In the genomic region with DNA sequence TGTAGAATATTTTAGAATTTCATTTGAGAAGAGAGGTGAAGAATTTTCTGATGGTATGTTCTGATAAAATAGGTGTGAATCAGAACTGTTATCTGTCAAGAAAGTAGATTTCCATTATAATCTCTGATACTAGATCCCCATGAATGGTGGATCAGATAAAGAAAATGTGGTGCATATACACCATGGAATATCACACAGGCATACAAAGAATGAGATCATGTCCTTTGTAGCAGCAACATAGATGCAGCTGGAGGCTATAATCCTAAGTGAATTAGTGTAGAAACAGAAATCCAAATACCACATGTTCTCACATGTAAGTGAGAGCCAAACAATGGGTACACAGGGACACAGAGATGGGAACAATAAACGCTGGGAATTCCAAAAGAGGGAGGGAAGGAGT, we compare ENCODE assay signal across 25 cellular contexts.
DNase-seq lines count a peak whose midpoint lies in the region; ATAC-seq, FAIRE-seq and TF ChIP-seq lines count a peak whose summit lies in the region.
"Had no signal": no experiment of that assay in that cellular context is flagged by ENCODE, and none has a peak within 500 bp of the region (broad histone marks: within the 10 kb centered on the region; RNA-seq: fewer than 3 reads in every experiment).

No MANE protein-coding gene starts in this region.

- H3K9me2 ChIP-seq in SK-N-SH, result no peaks in the 10 kb centered on the region

- H3K4me3 ChIP-seq in SK-N-SH (ENCODE audit: low read depth in 2 of 2, low read length in 1 of 2), result no peak overlapping the region
- no peak overlapping the region for H3K4me3 ChIP-seq in bronchial epithelial cell (ENCODE audit: low read depth, low read length)
- H3K4me3 ChIP-seq in neural progenitor cell, result no peak overlapping the region
- H3K4me3 ChIP-seq in CD8-positive, alpha-beta memory T cell (ENCODE audit: low read length), result no peak overlapping the region
- H3K4me3 ChIP-seq: A549; BLaER1 treated with 17β-estradiol and CSF1 and Interleukin-3, amounts not matched to agents 10 nM and 100 nM; GM23248 had no signal

- ATAC-seq in SK-N-SH treated with all-trans-retinoic acid at 6 μM for 48 hours, result no peak
- ATAC-seq: A549, HCT116 had no signal

- H3K27ac Mint-ChIP-seq in neural progenitor cell, result peak overlapping the region; percentile 34
- peak overlapping the region in 1 of 8 donors; percentile 32 for H3K27ac Mint-ChIP-seq in CD8-positive, alpha-beta memory T cell
- H3K27ac Mint-ChIP-seq: CD14-positive monocyte; CD4-positive, alpha-beta T cell; H9 had no signal

- no peak for FAIRE-seq in bronchial epithelial cell (lab: Jason Lieb, UNC)
- FAIRE-seq: GM12892 had no signal

- H3K4me3 Mint-ChIP-seq in neural progenitor cell, result no peak overlapping the region
- H3K4me3 Mint-ChIP-seq in CD8-positive, alpha-beta memory T cell, result no peak overlapping the region
- H3K4me3 Mint-ChIP-seq: CD14-positive monocyte; CD4-positive, alpha-beta T cell; H9 had no signal

- POLR2A ChIA-PET in SK-N-SH (lab: Yijun Ruan, JAX), result no interaction called here
- POLR2A ChIA-PET in CD8-positive, alpha-beta memory T cell (lab: Charles Lee), result no interaction called here

- no peaks in the 10 kb centered on the region for H3K27me3 ChIP-seq in SK-N-SH (ENCODE audit: insufficient read depth)
- no peaks in the 10 kb centered on the region for H3K27me3 ChIP-seq in bronchial epithelial cell (ENCODE audit: control insufficient read depth, insufficient read depth, low read length)
- no peaks in the 10 kb centered on the region for H3K27me3 ChIP-seq in neural progenitor cell
- no peaks in the 10 kb centered on the region for H3K27me3 ChIP-seq in CD8-positive, alpha-beta memory T cell (ENCODE audit: insufficient read depth, low read length, poor library complexity, severe bottlenecking)
- H3K27me3 ChIP-seq: BE2C; BLaER1 treated with 17β-estradiol and CSF1 and Interleukin-3, amounts not matched to agents 10 nM and 100 nM had no signal

- H3K79me2 ChIP-seq in SK-N-SH (ENCODE audit: insufficient read depth), result no peaks in the 10 kb centered on the region
- no peaks in the 10 kb centered on the region for H3K79me2 ChIP-seq in neural progenitor cell (ENCODE audit: low read depth)

- no peak for DNase-seq in SK-N-SH
- DNase-seq in NCI-H460 (ENCODE audit: extremely low read depth, low read depth), result peak; percentile 12
- DNase-seq in bronchial epithelial cell (ENCODE audit: low read depth), result peak; percentile 13
- no peak for DNase-seq in neural progenitor cell (ENCODE audit: low spot score)
- no peak for DNase-seq in posterior vena cava (ENCODE audit: low spot score)
- no peak for DNase-seq in activated naive CD4-positive, alpha-beta T cell treated with anti-CD3 and anti-CD28 coated beads, Interleukin-2, amount 50 U/mL, for 16 hours
- DNase-seq in CD8-positive, alpha-beta memory T cell, result no peak
- DNase-seq: 8988T; ACHN; AML-193; BE2C; Calu3; CD4-positive, alpha-beta T cell; COR-L47; DMS53; DMS79 treated with DMSO at 0.1 percent for 48 hours; GF-D8; GM23248; H9 had no signal

- no peaks in the 10 kb centered on the region for H4K20me1 ChIP-seq in SK-N-SH (ENCODE audit: insufficient read depth)
- H4K20me1 ChIP-seq in neural progenitor cell (ENCODE audit: low read depth), result no peaks in the 10 kb centered on the region
- H4K20me1 ChIP-seq: BLaER1 treated with 17β-estradiol and CSF1 and Interleukin-3, amounts not matched to agents 10 nM and 100 nM had no signal

- H3K27me3 Mint-ChIP-seq in neural progenitor cell (ENCODE audit: insufficient read depth, low read depth), result no peaks in the 10 kb centered on the region
- no peaks in the 10 kb centered on the region for H3K27me3 Mint-ChIP-seq in CD8-positive, alpha-beta memory T cell
- H3K27me3 Mint-ChIP-seq: CD4-positive, alpha-beta T cell had no signal

- H3K4me2 ChIP-seq in SK-N-SH (no peak overlapping the region), neural progenitor cell (no peak overlapping the region)
- H3K4me2 ChIP-seq: A549; BLaER1 treated with 17β-estradiol and CSF1 and Interleukin-3, amounts not matched to agents 10 nM and 100 nM had no signal

- no peaks in the 10 kb centered on the region for H3K36me3 Mint-ChIP-seq in neural progenitor cell
- H3K36me3 Mint-ChIP-seq in CD8-positive, alpha-beta memory T cell, result no peaks in the 10 kb centered on the region
- H3K36me3 Mint-ChIP-seq: CD14-positive monocyte had no signal

- CTCF ChIA-PET in SK-N-SH (lab: Yijun Ruan, JAX), result interaction anchor here (1.2 to 2.2 kb wide), 2 partner anchors 13 to 23 kb away, joined by 5 to 6 read pairs; no protein-coding TSS in a partner anchor
- CTCF ChIA-PET in CD8-positive, alpha-beta memory T cell (lab: Charles Lee), result no interaction called here

- H3K4me1 Mint-ChIP-seq in neural progenitor cell, result peaks cover 33% of the 10 kb centered on the region
- H3K4me1 Mint-ChIP-seq in CD8-positive, alpha-beta memory T cell, result peaks cover 11 to 22% (median 21%) of the 10 kb centered on the region in 3 donors
- H3K4me1 Mint-ChIP-seq: CD14-positive monocyte had no signal

- H3K27ac ChIP-seq in SK-N-SH (ENCODE audit: low read depth in 2 of 2, low read length in 1 of 2) (no peak overlapping the region), neural progenitor cell (no peak overlapping the region)
- no peak overlapping the region for H3K27ac ChIP-seq in CD8-positive, alpha-beta memory T cell (ENCODE audit: low read depth, low read length)
- H3K27ac ChIP-seq: A549; BLaER1 treated with 17β-estradiol and CSF1 and Interleukin-3, amounts not matched to agents 10 nM and 100 nM; GM23248 had no signal

- intact Hi-C loops in posterior vena cava (cut with DNase I), result no loop called here

- no peak for TF ChIP-seq EP300 in SK-N-SH (IDR thresholded peaks at IDR 0.05; ENCODE audit: borderline replicate concordance in 1 of 2, low read depth in 1 of 2, low read length in 1 of 2)

- H3F3A ChIP-seq in SK-N-SH (replicated peaks; ENCODE audit: insufficient read depth) (no peaks in the 10 kb centered on the region), neural progenitor cell (ENCODE audit: low read depth) (peaks cover 6% of the 10 kb centered on the region)

- H3K4me1 ChIP-seq in SK-N-SH (ENCODE audit: control insufficient read depth in 1 of 2, insufficient read depth in 2 of 2, low read depth in 1 of 2, low read length in 1 of 2) (peaks cover 0 to 2% of the 10 kb centered on the region in 2 experiments; a peak in 1 of 4 replicates), neural progenitor cell (peaks cover 24% of the 10 kb centered on the region)
- peaks cover 16% of the 10 kb centered on the region for H3K4me1 ChIP-seq in CD8-positive, alpha-beta memory T cell (ENCODE audit: insufficient read depth, low read length)
- H3K4me1 ChIP-seq: BLaER1 treated with 17β-estradiol and CSF1 and Interleukin-3, amounts not matched to agents 10 nM and 100 nM had no signal

- H3K36me3 ChIP-seq in SK-N-SH (replicated peaks in 1 of 2; ENCODE audit: control insufficient read depth in 1 of 2, insufficient read depth in 2 of 2, low read length in 1 of 2) (no peaks in the 10 kb centered on the region), bronchial epithelial cell (ENCODE audit: control insufficient read depth, insufficient read depth, low read length) (no peaks in the 10 kb centered on the region), neural progenitor cell (no peaks in the 10 kb centered on the region)
- H3K36me3 ChIP-seq in CD8-positive, alpha-beta memory T cell (ENCODE audit: insufficient read depth, low read length), result no peaks in the 10 kb centered on the region
- H3K36me3 ChIP-seq: BE2C; BLaER1 treated with 17β-estradiol and CSF1 and Interleukin-3, amounts not matched to agents 10 nM and 100 nM had no signal

- no peak overlapping the region for H3K9ac ChIP-seq in SK-N-SH
- no peak overlapping the region for H3K9ac ChIP-seq in neural progenitor cell
- H3K9ac ChIP-seq: BLaER1 treated with 17β-estradiol and CSF1 and Interleukin-3, amounts not matched to agents 10 nM and 100 nM; GM23248 had no signal

- no peaks in the 10 kb centered on the region for H3K9me3 Mint-ChIP-seq in neural progenitor cell
- no peaks in the 10 kb centered on the region for H3K9me3 Mint-ChIP-seq in CD8-positive, alpha-beta memory T cell
- H3K9me3 Mint-ChIP-seq: CD4-positive, alpha-beta T cell; H9 had no signal

- H2AFZ ChIP-seq in SK-N-SH (ENCODE audit: low read depth) (no peak overlapping the region), neural progenitor cell (replicated peaks) (no peak overlapping the region)
- H2AFZ ChIP-seq: GM23248 had no signal

- no peak for TF ChIP-seq CTCF in SK-N-SH (IDR thresholded peaks at IDR 0.05)
- TF ChIP-seq CTCF in bronchial epithelial cell (IDR thresholded peaks at IDR 0.05; ENCODE audit: insufficient read depth, low read length, severe bottlenecking), result no peak
- TF ChIP-seq CTCF in neural progenitor cell (IDR thresholded peaks at IDR 0.05), result no peak

- H3K9me3 ChIP-seq in SK-N-SH (no peaks in the 10 kb centered on the region), neural progenitor cell (ENCODE audit: low read depth) (no peaks in the 10 kb centered on the region)
- H3K9me3 ChIP-seq in CD8-positive, alpha-beta memory T cell (ENCODE audit: low read length), result no peaks in the 10 kb centered on the region
- H3K9me3 ChIP-seq: A549; BE2C; BLaER1 treated with 17β-estradiol and CSF1 and Interleukin-3, amounts not matched to agents 10 nM and 100 nM had no signal

- WGBS in SK-N-SH (ENCODE audit: low lambda C conversion rate), result 60% methylated on average over 1 of the region's 1 CpG

- TF ChIP-seq RAD21 in SK-N-SH (IDR thresholded peaks at IDR 0.05; ENCODE audit: low read length), result no peak

TF ChIP-seq in SK-N-SH treated with all-trans-retinoic acid at 6 μM for 48 hours, 23 proteins besides CTCF, POLR2A, EP300 and RAD21:
- no peak for TF ChIP-seq OSR1 (CRISPR knock-in tag; IDR thresholded peaks at IDR 0.05)
- TF ChIP-seq ZNF70 (CRISPR knock-in tag; IDR thresholded peaks at IDR 0.05), result peak; percentile 91

TF ChIP-seq in SK-N-SH, 30 proteins besides CTCF, POLR2A, EP300 and RAD21 (continues in another document):
- TF ChIP-seq MXI1 (IDR thresholded peaks at IDR 0.05; ENCODE audit: low read depth, low read length) (no peak), SIN3A (IDR thresholded peaks at IDR 0.05; ENCODE audit: borderline replicate concordance, low read depth, low read length) (no peak), SMC3 (IDR thresholded peaks at IDR 0.05; ENCODE audit: low read depth, low read length) (no peak), CHD2 (IDR thresholded peaks at IDR 0.05; ENCODE audit: low read length, partially characterized antibody) (no peak), TCF12 (IDR thresholded peaks at IDR 0.05) (no peak), RCOR1 (IDR thresholded peaks at IDR 0.05; ENCODE audit: low read length) (no peak)
- TF ChIP-seq, protein P1, sequence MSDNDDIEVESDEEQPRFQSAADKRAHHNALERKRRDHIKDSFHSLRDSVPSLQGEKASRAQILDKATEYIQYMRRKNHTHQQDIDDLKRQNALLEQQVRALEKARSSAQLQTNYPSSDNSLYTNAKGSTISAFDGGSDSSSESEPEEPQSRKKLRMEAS (IDR thresholded peaks at IDR 0.05; ENCODE audit: low read depth), result no peak

Comparison
In these comparisons a context has a peak if more than half of its experiments do, and no peak if none do; other contexts are left out.
1. DNase-seq: peak in NCI-H460 (single experiment) and bronchial epithelial cell (single experiment); none in SK-N-SH (single experiment), neural progenitor cell (single experiment), posterior vena cava (single experiment), activated naive CD4-positive, alpha-beta T cell treated with anti-CD3 and anti-CD28 coated beads, Interleukin-2, amount 50 U/mL, for 16 hours (single experiment) and CD8-positive, alpha-beta memory T cell (0 of 5).